Comparison of ENCODE assay signal across 19 cellular contexts in the genomic region with DNA sequence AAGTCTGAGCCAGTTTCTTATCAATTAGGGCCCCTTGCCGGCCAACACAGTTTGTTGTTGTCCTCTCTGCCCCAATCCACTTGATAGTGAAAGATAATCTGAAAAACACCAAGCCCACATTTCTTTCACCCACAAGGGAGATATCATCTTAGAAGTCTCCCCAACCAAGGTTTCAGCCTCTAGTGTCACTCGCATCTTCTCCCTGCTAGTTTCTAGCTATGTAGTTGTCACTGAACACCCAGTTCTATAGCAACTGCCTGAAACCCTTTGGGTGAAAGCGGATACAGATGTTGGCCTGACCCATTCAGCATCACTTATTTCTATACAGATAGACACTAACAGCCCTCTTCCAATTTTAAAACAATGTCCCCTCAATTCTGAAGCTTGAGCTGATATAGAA.
DNase-seq lines count a peak whose midpoint lies in the region; ATAC-seq, FAIRE-seq and TF ChIP-seq lines count a peak whose summit lies in the region.
"Had no signal": no experiment of that assay in that cellular context is flagged by ENCODE, and none has a peak within 500 bp of the region (broad histone marks: within the 10 kb centered on the region; RNA-seq: fewer than 3 reads in every experiment).

No MANE protein-coding gene starts in this region.

- no peak for TF ChIP-seq POLR2A in GM12878 (IDR thresholded peaks at IDR 0.05; ENCODE audit: low read depth, low read length)

- no peak overlapping the region for H2AFZ ChIP-seq in GM12878 (ENCODE audit: control insufficient read depth, low read depth, low read length)
- no peak overlapping the region for H2AFZ ChIP-seq in osteoblast (ENCODE audit: low read length)

- H3K79me2 ChIP-seq in GM12878 (ENCODE audit: control insufficient read depth, insufficient read depth, low read length), result no peaks in the 10 kb centered on the region
- no peaks in the 10 kb centered on the region for H3K79me2 ChIP-seq in osteoblast (ENCODE audit: insufficient read depth, low read length)

- H3K27ac ChIP-seq in GM12878 (ENCODE audit: control insufficient read depth, insufficient read depth) (no peak overlapping the region), osteoblast (ENCODE audit: low read depth, low read length) (no peak overlapping the region)
- H3K27ac ChIP-seq: 22Rv1, A549, KMS-11 had no signal

- no TSS peak for BruUV-seq in GM12878 (replicated peaks; lab: Mats Ljungman, UMichigan)

- CTCF ChIA-PET in GM12878 (lab: Yijun Ruan, JAX), result interaction anchor here (1.1 to 1.2 kb wide), 2 partner anchors 21 to 59 kb away, joined by 3 read pairs; no protein-coding TSS in a partner anchor

- DNase-seq in GM12865 (ENCODE audit: low read depth), result peak; percentile 7
- DNase-seq in GM12878 (ENCODE audit: low read depth, low spot score), result no peak
- DNase-seq in NCI-H2081 (lab: John Stamatoyannopoulos, UW), result no peak
- no peak for DNase-seq in COLO668 (lab: John Stamatoyannopoulos, UW; ENCODE audit: unreplicated experiment)
- DNase-seq in NCI-H345 treated with DMSO at 0.1 percent for 48 hours (lab: John Stamatoyannopoulos, UW; ENCODE audit: unreplicated experiment), result no peak
- no peak for DNase-seq in osteoblast (ENCODE audit: insufficient read length, low spot score, missing footprints)
- DNase-seq: AML-193; Calu3; CD4-positive, alpha-beta memory T cell; DMS79 treated with DMSO at 0.1 percent for 48 hours; GF-D8; H9 had no signal

- ATAC-seq in GM18868 (IDR thresholded peaks at IDR 0.05; ENCODE audit: unreplicated experiment) (peak; percentile 73), HG02852 (IDR thresholded peaks at IDR 0.05; ENCODE audit: unreplicated experiment) (peak; percentile 56), GM12878 (peak; percentile 83)
- ATAC-seq: A549 had no signal

- RAD21 ChIA-PET in GM12878 (lab: Charles Lee; ENCODE audit: unreplicated experiment), result interaction anchor here (1.1 kb wide), 1 partner anchor 21 kb away, joined by 4 read pairs; no protein-coding TSS in a partner anchor

- no peaks in the 10 kb centered on the region for H3K36me3 ChIP-seq in GM12878 (ENCODE audit: control insufficient read depth in 2 of 2, insufficient read depth in 2 of 2, low read length in 1 of 2)
- no peaks in the 10 kb centered on the region for H3K36me3 ChIP-seq in osteoblast (ENCODE audit: insufficient read depth, low read length)

- TF ChIP-seq CTCF in GM12865 (IDR thresholded peaks at IDR 0.05; ENCODE audit: insufficient read depth, low read depth, low read length, missing control alignments), result no peak
- no peak for TF ChIP-seq CTCF in GM12878 (IDR thresholded peaks at IDR 0.05 in 2 of 3, conservative IDR thresholded peaks at IDR 0.05 in 1 of 3; ENCODE audit: control insufficient read depth in 2 of 3, extremely low read depth in 1 of 3, insufficient read depth in 1 of 3, low read depth in 3 of 3, low read length in 3 of 3)
- TF ChIP-seq CTCF in osteoblast (IDR thresholded peaks at IDR 0.05; ENCODE audit: extremely low read depth, low read depth, low read length), result no peak

- in situ Hi-C loops in GM12878 (cut with MboI), result no loop called here

- no peak for TF ChIP-seq EP300 in GM12878 (IDR thresholded peaks at IDR 0.05; ENCODE audit: borderline replicate concordance in 1 of 2, control insufficient read depth in 1 of 2, low read depth in 2 of 2, low read length in 2 of 2)

- SMC1A ChIA-PET in GM12878 (lab: Charles Lee; ENCODE audit: uncharacterized antibody, unreplicated experiment), result no interaction called here

- H3K9ac ChIP-seq in GM12878 (ENCODE audit: control insufficient read depth, insufficient read depth, low read length), result no peak overlapping the region
- H3K9ac ChIP-seq: KMS-11 had no signal

- no peak for FAIRE-seq in GM12878 (lab: Jason Lieb, UNC)
- FAIRE-seq: A549, GM12891, H1 had no signal

- H3K27me3 ChIP-seq in GM12878 (replicated peaks in 1 of 2; ENCODE audit: control insufficient read depth in 2 of 2, insufficient read depth in 2 of 2, low read length in 1 of 2) (no peaks in the 10 kb centered on the region), osteoblast (ENCODE audit: insufficient read depth, low read length) (peaks cover 6% of the 10 kb centered on the region)

- TF ChIP-seq RAD21 in GM12878 (IDR thresholded peaks at IDR 0.05; ENCODE audit: insufficient read depth, low read depth, low read length), result no peak

- POLR2A ChIA-PET in GM12878 (lab: Charles Lee), result no interaction called here

- intact Hi-C loops in GM12878 (cut with micrococcal nuclease; ENCODE audit: unreplicated experiment), result no loop called here

- H4K20me1 ChIP-seq in GM12878 (ENCODE audit: control insufficient read depth, insufficient read depth) (no peaks in the 10 kb centered on the region), osteoblast (ENCODE audit: insufficient read depth, low read length) (no peaks in the 10 kb centered on the region)

- H3K4me1 ChIP-seq in GM12878 (ENCODE audit: control insufficient read depth, insufficient read depth, low read length), result no peaks in the 10 kb centered on the region
- H3K4me1 ChIP-seq in osteoblast (ENCODE audit: insufficient read depth, low read length), result no peaks in the 10 kb centered on the region
- H3K4me1 ChIP-seq: A549 had no signal

- no peak overlapping the region for H3K4me3 ChIP-seq in GM12865 (ENCODE audit: low read depth, low read length)
- H3K4me3 ChIP-seq in GM12878, result no peak overlapping the region
- H3K4me3 ChIP-seq in osteoblast (ENCODE audit: insufficient read depth, low read length), result no peak overlapping the region
- H3K4me3 ChIP-seq: A549 had no signal

- H3K9me3 ChIP-seq in GM12878 (replicated peaks; ENCODE audit: control insufficient read depth, insufficient read depth, low read length) (no peaks in the 10 kb centered on the region), osteoblast (ENCODE audit: low read depth, low read length) (no peaks in the 10 kb centered on the region)
- H3K9me3 ChIP-seq: A549 had no signal

- 26% methylated on average over 3 of the region's 3 CpGs for WGBS in GM12878 (ENCODE audit: insufficient coverage, insufficient replicate concordance, low lambda C conversion rate, missing lambda C conversion rate)

- H3K4me2 ChIP-seq in GM12878 (ENCODE audit: control insufficient read depth, insufficient read depth), result no peak overlapping the region
- no peak overlapping the region for H3K4me2 ChIP-seq in osteoblast (ENCODE audit: insufficient read depth, low read length)
- H3K4me2 ChIP-seq: A549, KMS-11 had no signal

TF ChIP-seq in GM12878, 131 proteins besides CTCF, POLR2A, EP300 and RAD21:
- TF ChIP-seq STAT1 (conservative IDR thresholded peaks at IDR 0.05) (no peak), FOS (IDR thresholded peaks at IDR 0.05; ENCODE audit: borderline replicate concordance, extremely low read depth, insufficient read length) (no peak), SP1 (IDR thresholded peaks at IDR 0.05; ENCODE audit: low read depth, low read length) (no peak), TCF7 (IDR thresholded peaks at IDR 0.05; ENCODE audit: borderline replicate concordance) (no peak), ZZZ3 (IDR thresholded peaks at IDR 0.05; ENCODE audit: control insufficient read depth, insufficient read length, low read depth) (no peak), NFXL1 (IDR thresholded peaks at IDR 0.05; ENCODE audit: borderline replicate concordance) (no peak), SREBF1 (IDR thresholded peaks at IDR 0.05; ENCODE audit: low read length) (no peak), IRF4 (IDR thresholded peaks at IDR 0.05; ENCODE audit: low read depth, low read length) (no peak)
- TF ChIP-seq, protein P1, sequence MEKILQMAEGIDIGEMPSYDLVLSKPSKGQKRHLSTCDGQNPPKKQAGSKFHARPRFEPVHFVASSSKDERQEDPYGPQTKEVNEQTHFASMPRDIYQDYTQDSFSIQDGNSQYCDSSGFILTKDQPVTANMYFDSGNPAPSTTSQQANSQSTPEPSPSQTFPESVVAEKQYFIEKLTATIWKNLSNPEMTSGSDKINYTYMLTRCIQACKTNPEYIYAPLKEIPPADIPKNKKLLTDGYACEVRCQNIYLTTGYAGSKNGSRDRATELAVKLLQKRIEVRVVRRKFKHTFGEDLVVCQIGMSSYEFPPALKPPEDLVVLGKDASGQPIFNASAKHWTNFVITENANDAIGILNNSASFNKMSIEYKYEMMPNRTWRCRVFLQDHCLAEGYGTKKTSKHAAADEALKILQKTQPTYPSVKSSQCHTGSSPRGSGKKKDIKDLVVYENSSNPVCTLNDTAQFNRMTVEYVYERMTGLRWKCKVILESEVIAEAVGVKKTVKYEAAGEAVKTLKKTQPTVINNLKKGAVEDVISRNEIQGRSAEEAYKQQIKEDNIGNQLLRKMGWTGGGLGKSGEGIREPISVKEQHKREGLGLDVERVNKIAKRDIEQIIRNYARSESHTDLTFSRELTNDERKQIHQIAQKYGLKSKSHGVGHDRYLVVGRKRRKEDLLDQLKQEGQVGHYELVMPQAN (conservative IDR thresholded peaks at IDR 0.05), result no peak
